20 cellular contexts compared by ENCODE assay signal in the genomic region with DNA sequence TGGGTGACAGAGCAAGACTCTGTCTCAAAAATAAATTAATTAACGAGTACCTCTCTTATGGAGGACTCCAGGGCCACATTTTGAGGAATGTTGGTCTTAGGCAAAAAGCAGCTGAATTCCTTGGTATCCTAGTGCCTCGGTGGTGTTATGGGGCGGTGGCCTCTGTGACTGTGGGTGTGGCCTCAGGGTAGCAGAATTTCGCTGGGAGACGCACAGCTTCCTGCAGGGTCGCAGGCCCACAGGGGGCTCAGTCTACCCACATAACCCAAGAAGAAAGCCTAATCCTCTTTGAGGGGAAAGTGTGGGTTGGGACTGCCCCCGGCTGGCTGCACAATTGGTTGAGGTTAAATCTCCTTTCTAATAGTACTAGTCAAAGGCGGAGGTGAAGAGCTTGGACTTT. TPM values are rescaled to one million over a fixed set of nuclear protein-coding genes. Genes with fewer than 3 reads are reported as not detected.
"Had no signal": no experiment of that assay in that cellular context is flagged by ENCODE, and none has a peak within 500 bp of the region (broad histone marks: within the 10 kb centered on the region; RNA-seq: fewer than 3 reads in every experiment).

No MANE protein-coding gene starts in this region.

- H3K4me3 Mint-ChIP-seq: activated CD8-positive, alpha-beta T cell treated with anti-CD3 and anti-CD28 coated beads for 36 hours; activated naive CD8-positive, alpha-beta T cell treated with anti-CD3 and anti-CD28 coated beads, Interleukin-2, amount 50 U/mL, for 24 hours; activated T-cell treated with anti-CD3 and anti-CD28 coated beads, Interleukin-2, amount 50 U/mL, for 24 hours; activated T-helper 1 cell treated with anti-CD3 and anti-CD28 coated beads, Interleukin-12 subunit alpha, Interleukin-12 subunit beta, Interleukin-2, Interleukin-4 antibody, amounts not matched to agents 30 ng/mL and 10 ng/mL and 1 ng/mL, durations not matched to agents 14 hours and 24 hours and 36 hours had no signal

- H3K9me3 Mint-ChIP-seq: activated CD8-positive, alpha-beta T cell treated with anti-CD3 and anti-CD28 coated beads for 36 hours; activated T-helper 1 cell treated with anti-CD3 and anti-CD28 coated beads, Interleukin-12 subunit alpha, Interleukin-12 subunit beta, Interleukin-2, Interleukin-4 antibody, amounts not matched to agents 30 ng/mL and 10 ng/mL and 1 ng/mL, durations not matched to agents 14 hours and 24 hours and 36 hours had no signal

- DNase-seq: amniotic stem cell; central memory CD4-positive, alpha-beta T cell; NCI-H2029 treated with DMSO at 0.1 percent for 48 hours; NCI-H510A had no signal

- H3K4me1 ChIP-seq: ascending aorta, body of pancreas, Peyer's patch, SJCRH30 had no signal

- H3K36me3 ChIP-seq: ascending aorta, Peyer's patch, SJCRH30, WERI-Rb-1 had no signal

- FAIRE-seq: bronchial epithelial cell had no signal

- H3K4me2 ChIP-seq: SK-N-SH had no signal

- H3K4me3 ChIP-seq: ascending aorta, body of pancreas, Peyer's patch, SJCRH30 had no signal

- H3K27me3 ChIP-seq: ascending aorta, body of pancreas, Peyer's patch had no signal

- H3K27ac Mint-ChIP-seq: activated CD8-positive, alpha-beta T cell treated with anti-CD3 and anti-CD28 coated beads for 36 hours; activated naive CD4-positive, alpha-beta T cell treated with anti-CD3 and anti-CD28 coated beads, Interleukin-2, amount 50 U/mL, for 72 hours; activated naive CD8-positive, alpha-beta T cell treated with anti-CD3 and anti-CD28 coated beads, Interleukin-2, amount 50 U/mL, for 24 hours; activated T-cell treated with anti-CD3 and anti-CD28 coated beads, Interleukin-2, amount 50 U/mL, for 24 hours; activated T-helper 1 cell treated with anti-CD3 and anti-CD28 coated beads, Interleukin-12 subunit alpha, Interleukin-12 subunit beta, Interleukin-2, Interleukin-4 antibody, amounts not matched to agents 30 ng/mL and 10 ng/mL and 1 ng/mL, durations not matched to agents 14 hours and 24 hours and 36 hours had no signal

- ATAC-seq: activated CD4-positive, CD25-positive, alpha-beta regulatory T cell treated with anti-CD3 and anti-CD28 coated beads, Interleukin-2, amount 50 U/mL, for 24 hours had no signal

- H3K9me3 ChIP-seq: ascending aorta, Peyer's patch, SJCRH30, SK-N-SH had no signal

- H3K27ac ChIP-seq: ascending aorta, body of pancreas, Peyer's patch, RWPE1, SJCRH30, WERI-Rb-1 had no signal

- H3K4me1 Mint-ChIP-seq: activated naive CD8-positive, alpha-beta T cell treated with anti-CD3 and anti-CD28 coated beads, Interleukin-2, amount 50 U/mL, for 24 hours had no signal

- H3K9ac ChIP-seq: SK-N-SH had no signal

RNA-seq across cellular contexts. Expression of a gene that starts 11.2 kb away (rescaled TPM):
- total RNA-seq: activated CD8-positive, alpha-beta T cell treated with anti-CD3 and anti-CD28 coated beads for 36 hours; activated naive CD4-positive, alpha-beta T cell treated with anti-CD3 and anti-CD28 coated beads, Interleukin-2, amount 50 U/mL, for 72 hours; activated T-helper 1 cell treated with anti-CD3 and anti-CD28 coated beads, Interleukin-12 subunit alpha, Interleukin-12 subunit beta, Interleukin-2, Interleukin-4 antibody, amounts not matched to agents 30 ng/mL and 10 ng/mL and 1 ng/mL, durations not matched to agents 14 hours and 24 hours and 36 hours; ascending aorta; bronchial epithelial cell; Peyer's patch; Right ventricle myocardium superior; SJCRH30; T-helper 2 cell treated with Interferon-gamma antibody and Interleukin-4, amounts not matched to agents 100 ng/mL and 5 ng/mL, for 36 hours had no signal
- polyA plus RNA-seq: SK-N-SH had no signal

RNA-seq across cellular contexts. Expression of a gene that starts 31.2 kb away (rescaled TPM):
- total RNA-seq: activated CD8-positive, alpha-beta T cell treated with anti-CD3 and anti-CD28 coated beads for 36 hours; activated naive CD4-positive, alpha-beta T cell treated with anti-CD3 and anti-CD28 coated beads, Interleukin-2, amount 50 U/mL, for 72 hours; activated T-helper 1 cell treated with anti-CD3 and anti-CD28 coated beads, Interleukin-12 subunit alpha, Interleukin-12 subunit beta, Interleukin-2, Interleukin-4 antibody, amounts not matched to agents 30 ng/mL and 10 ng/mL and 1 ng/mL, durations not matched to agents 14 hours and 24 hours and 36 hours; bronchial epithelial cell; Peyer's patch; T-helper 2 cell treated with Interferon-gamma antibody and Interleukin-4, amounts not matched to agents 100 ng/mL and 5 ng/mL, for 36 hours had no signal

RNA-seq across cellular contexts. Expression of a gene that starts 40.8 kb away (rescaled TPM):
- total RNA-seq: activated CD8-positive, alpha-beta T cell treated with anti-CD3 and anti-CD28 coated beads for 36 hours; activated naive CD4-positive, alpha-beta T cell treated with anti-CD3 and anti-CD28 coated beads, Interleukin-2, amount 50 U/mL, for 72 hours; activated T-helper 1 cell treated with anti-CD3 and anti-CD28 coated beads, Interleukin-12 subunit alpha, Interleukin-12 subunit beta, Interleukin-2, Interleukin-4 antibody, amounts not matched to agents 30 ng/mL and 10 ng/mL and 1 ng/mL, durations not matched to agents 14 hours and 24 hours and 36 hours; ascending aorta; body of pancreas; bronchial epithelial cell; Peyer's patch; Right ventricle myocardium superior; SJCRH30; T-helper 2 cell treated with Interferon-gamma antibody and Interleukin-4, amounts not matched to agents 100 ng/mL and 5 ng/mL, for 36 hours had no signal
- polyA plus RNA-seq: SK-N-SH had no signal
